In the genomic region with DNA sequence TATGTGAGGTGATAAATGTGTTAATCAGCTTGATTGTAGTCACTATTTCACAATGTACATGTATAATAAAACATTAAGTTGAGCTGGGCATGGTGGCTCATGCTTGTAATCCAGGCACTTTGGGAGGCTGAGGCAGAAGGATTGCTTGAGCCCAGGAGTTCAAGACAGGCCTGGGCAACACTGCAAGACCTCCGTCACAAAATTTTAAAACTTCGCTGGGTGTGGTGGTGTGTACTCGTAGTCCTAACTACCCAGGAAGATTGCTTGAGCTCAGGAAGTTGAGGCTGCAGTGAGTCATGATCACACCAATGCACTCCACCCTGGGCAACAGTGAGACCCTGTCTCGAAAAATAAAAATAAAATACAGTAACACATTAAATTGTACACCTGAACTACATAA, we compare ENCODE assay signal across 10 cellular contexts.
A peak's percentile ranks its signal among the peaks of the same experiment; 100 is the strongest.
DNase-seq lines count a peak whose midpoint lies in the region; ATAC-seq lines count a peak whose summit lies in the region.
"Had no signal": no experiment of that assay in that cellular context is flagged by ENCODE, and none has a peak within 500 bp of the region (broad histone marks: within the 10 kb centered on the region; RNA-seq: fewer than 3 reads in every experiment).

No MANE protein-coding gene starts in this region.

- peak; percentile 25 for DNase-seq in activated naive CD4-positive, alpha-beta T cell treated with anti-CD3 and anti-CD28 coated beads, Interleukin-2, amount 10 ng/mL, durations not matched to agents 7 days and 5 days
- DNase-seq in activated naive CD4-positive, alpha-beta T cell treated with anti-CD3 and anti-CD28 coated beads, Interleukin-2, amount 50 U/mL, for 16 hours: no peak
- no peak for DNase-seq in T-helper 2 cell treated with Interferon-gamma antibody and Interleukin-4, amounts not matched to agents 5 μg/mL and 100 μg/mL, for 36 hours (ENCODE audit: low spot score)
- peak; percentile 21 for DNase-seq in effector CD4-positive, alpha-beta T cell
- peak in 1 of 2 donors; percentile 57 for DNase-seq in stimulated activated effector memory CD8-positive, alpha-beta T cell treated with anti-CD3 and anti-CD28 coated beads, Interleukin-12 subunit alpha, Interleukin-12 subunit beta, amount 100 ng/mL, for 72 hours (ENCODE audit: low spot score in 2 of 2)
- DNase-seq in DMS53 (lab: John Stamatoyannopoulos, UW): no peak
- DNase-seq: GOT3, NCI-H526 treated with DMSO at 0.1 percent for 48 hours had no signal

- peaks cover 41% of the 10 kb centered on the region for H3K36me3 Mint-ChIP-seq in activated naive CD4-positive, alpha-beta T cell treated with anti-CD3 and anti-CD28 coated beads, Interleukin-2, amount 10 ng/mL, durations not matched to agents 7 days and 5 days
- H3K36me3 Mint-ChIP-seq in T-helper 2 cell treated with Interferon-gamma antibody and Interleukin-4, amounts not matched to agents 5 μg/mL and 100 μg/mL, for 36 hours (ENCODE audit: low read depth): peaks cover 53% of the 10 kb centered on the region
- H3K36me3 Mint-ChIP-seq in stimulated activated effector memory CD8-positive, alpha-beta T cell treated with anti-CD3 and anti-CD28 coated beads, Interleukin-12 subunit alpha, Interleukin-12 subunit beta, amount 100 ng/mL, for 72 hours: peaks cover 80% of the 10 kb centered on the region

- peak overlapping the region; percentile 92 for H3K27ac Mint-ChIP-seq in activated naive CD4-positive, alpha-beta T cell treated with anti-CD3 and anti-CD28 coated beads, Interleukin-2, amount 10 ng/mL, durations not matched to agents 7 days and 5 days
- H3K27ac Mint-ChIP-seq in T-helper 2 cell treated with Interferon-gamma antibody and Interleukin-4, amounts not matched to agents 5 μg/mL and 100 μg/mL, for 36 hours: peak overlapping the region; percentile 73
- H3K27ac Mint-ChIP-seq in stimulated activated effector memory CD8-positive, alpha-beta T cell treated with anti-CD3 and anti-CD28 coated beads, Interleukin-12 subunit alpha, Interleukin-12 subunit beta, amount 100 ng/mL, for 72 hours: peak overlapping the region; percentile 96

- H3K9me3 Mint-ChIP-seq in activated naive CD4-positive, alpha-beta T cell treated with anti-CD3 and anti-CD28 coated beads, Interleukin-2, amount 10 ng/mL, durations not matched to agents 7 days and 5 days: no peaks in the 10 kb centered on the region
- no peaks in the 10 kb centered on the region for H3K9me3 Mint-ChIP-seq in T-helper 2 cell treated with Interferon-gamma antibody and Interleukin-4, amounts not matched to agents 5 μg/mL and 100 μg/mL, for 36 hours
- no peaks in the 10 kb centered on the region for H3K9me3 Mint-ChIP-seq in stimulated activated effector memory CD8-positive, alpha-beta T cell treated with anti-CD3 and anti-CD28 coated beads, Interleukin-12 subunit alpha, Interleukin-12 subunit beta, amount 100 ng/mL, for 72 hours

- CTCF ChIA-PET in activated naive CD4-positive, alpha-beta T cell treated with anti-CD3 and anti-CD28 coated beads, Interleukin-2, amount 10 ng/mL, durations not matched to agents 7 days and 5 days (lab: Charles Lee): interaction anchor here (1.5 kb wide), 1 partner anchor 67 kb away, joined by 3 read pairs; no protein-coding TSS in a partner anchor

- no peaks in the 10 kb centered on the region for H3K27me3 Mint-ChIP-seq in activated naive CD4-positive, alpha-beta T cell treated with anti-CD3 and anti-CD28 coated beads, Interleukin-2, amount 10 ng/mL, durations not matched to agents 7 days and 5 days
- no peaks in the 10 kb centered on the region for H3K27me3 Mint-ChIP-seq in T-helper 2 cell treated with Interferon-gamma antibody and Interleukin-4, amounts not matched to agents 5 μg/mL and 100 μg/mL, for 36 hours (ENCODE audit: low read depth)

- H3K4me1 Mint-ChIP-seq in activated naive CD4-positive, alpha-beta T cell treated with anti-CD3 and anti-CD28 coated beads, Interleukin-2, amount 10 ng/mL, durations not matched to agents 7 days and 5 days: peaks cover 24% of the 10 kb centered on the region
- H3K4me1 Mint-ChIP-seq in T-helper 2 cell treated with Interferon-gamma antibody and Interleukin-4, amounts not matched to agents 5 μg/mL and 100 μg/mL, for 36 hours (ENCODE audit: low read depth): peaks cover 8% of the 10 kb centered on the region
- H3K4me1 Mint-ChIP-seq in stimulated activated effector memory CD8-positive, alpha-beta T cell treated with anti-CD3 and anti-CD28 coated beads, Interleukin-12 subunit alpha, Interleukin-12 subunit beta, amount 100 ng/mL, for 72 hours: peaks cover 80% of the 10 kb centered on the region

- ATAC-seq in stimulated activated effector memory CD8-positive, alpha-beta T cell treated with anti-CD3 and anti-CD28 coated beads, Interleukin-12 subunit alpha, Interleukin-12 subunit beta, amount 100 ng/mL, for 72 hours: peak; percentile 78
- ATAC-seq in HG02798 (IDR thresholded peaks at IDR 0.05; ENCODE audit: poor library complexity, unreplicated experiment) (no peak), GM18519 (IDR thresholded peaks at IDR 0.05; ENCODE audit: low FRiP score, unreplicated experiment) (no peak)

- H3K4me3 Mint-ChIP-seq in activated naive CD4-positive, alpha-beta T cell treated with anti-CD3 and anti-CD28 coated beads, Interleukin-2, amount 10 ng/mL, durations not matched to agents 7 days and 5 days: no peak overlapping the region
- H3K4me3 Mint-ChIP-seq in T-helper 2 cell treated with Interferon-gamma antibody and Interleukin-4, amounts not matched to agents 5 μg/mL and 100 μg/mL, for 36 hours: peak overlapping the region; percentile 6
- H3K4me3 Mint-ChIP-seq in stimulated activated effector memory CD8-positive, alpha-beta T cell treated with anti-CD3 and anti-CD28 coated beads, Interleukin-12 subunit alpha, Interleukin-12 subunit beta, amount 100 ng/mL, for 72 hours: peak overlapping the region; percentile 70

Comparison
In these comparisons a context has a peak if more than half of its experiments do, and no peak if none do; other contexts are left out.
1. DNase-seq: peak in activated naive CD4-positive, alpha-beta T cell treated with anti-CD3 and anti-CD28 coated beads, Interleukin-2, amount 10 ng/mL, durations not matched to agents 7 days and 5 days (single experiment) and effector CD4-positive, alpha-beta T cell (single experiment); none in activated naive CD4-positive, alpha-beta T cell treated with anti-CD3 and anti-CD28 coated beads, Interleukin-2, amount 50 U/mL, for 16 hours (single experiment), T-helper 2 cell treated with Interferon-gamma antibody and Interleukin-4, amounts not matched to agents 5 μg/mL and 100 μg/mL, for 36 hours (single experiment) and DMS53 (single experiment).
2. Peak in every context shown above with its lines, with median percentiles within 50 percentile points of each other: H3K27ac Mint-ChIP-seq.